26 cellular contexts compared by ENCODE assay signal in genomic region chr1:42433324-42433860, GRCh38. TPM values are rescaled to one million over a fixed set of nuclear protein-coding genes. Genes with fewer than 3 reads are reported as not detected.
"Had no signal": no experiment of that assay in that cellular context is flagged by ENCODE, and none has a peak within 500 bp of the region (broad histone marks: within the 10 kb centered on the region; RNA-seq: fewer than 3 reads in every experiment).

No MANE protein-coding gene starts in this region.

- H3K27me3 Mint-ChIP-seq: activated CD4-positive, alpha-beta memory T cell treated with anti-CD3 and anti-CD28 coated beads, Interleukin-2, amount 10 ng/mL, durations not matched to agents 7 days and 5 days; activated CD4-positive, alpha-beta T cell treated with anti-CD3 and anti-CD28 coated beads, Interleukin-2, amount 10 ng/mL, durations not matched to agents 7 days and 5 days; activated naive CD4-positive, alpha-beta T cell treated with anti-CD3 and anti-CD28 coated beads, Interleukin-2, amount 10 ng/mL, durations not matched to agents 7 days and 5 days; activated naive CD8-positive, alpha-beta T cell treated with anti-CD3 and anti-CD28 coated beads for 36 hours had no signal

- H3K4me3 Mint-ChIP-seq: activated CD4-positive, alpha-beta memory T cell treated with anti-CD3 and anti-CD28 coated beads, Interleukin-2, amount 10 ng/mL, durations not matched to agents 7 days and 5 days; activated CD4-positive, alpha-beta T cell treated with anti-CD3 and anti-CD28 coated beads, Interleukin-2, amount 10 ng/mL, durations not matched to agents 7 days and 5 days; activated naive CD4-positive, alpha-beta T cell treated with anti-CD3 and anti-CD28 coated beads, Interleukin-2, amount 10 ng/mL, durations not matched to agents 7 days and 5 days; activated naive CD8-positive, alpha-beta T cell treated with anti-CD3 and anti-CD28 coated beads for 36 hours; activated T-cell treated with anti-CD3 and anti-CD28 coated beads, Interleukin-2, amount 50 U/mL, for 72 hours had no signal

- H3K27ac ChIP-seq: breast epithelium, Peyer's patch, VCaP had no signal

- H3K4me1 Mint-ChIP-seq: activated CD4-positive, alpha-beta memory T cell treated with anti-CD3 and anti-CD28 coated beads, Interleukin-2, amount 10 ng/mL, durations not matched to agents 7 days and 5 days; activated CD4-positive, alpha-beta T cell treated with anti-CD3 and anti-CD28 coated beads, Interleukin-2, amount 10 ng/mL, durations not matched to agents 7 days and 5 days; activated naive CD4-positive, alpha-beta T cell treated with anti-CD3 and anti-CD28 coated beads, Interleukin-2, amount 10 ng/mL, durations not matched to agents 7 days and 5 days; activated naive CD8-positive, alpha-beta T cell treated with anti-CD3 and anti-CD28 coated beads for 36 hours had no signal

- ATAC-seq: activated T-cell treated with anti-CD3 and anti-CD28 coated beads, Interleukin-2, amount 50 U/mL, for 72 hours; K562 had no signal

- H3K9me3 Mint-ChIP-seq: activated CD4-positive, alpha-beta memory T cell treated with anti-CD3 and anti-CD28 coated beads, Interleukin-2, amount 10 ng/mL, durations not matched to agents 7 days and 5 days; activated CD4-positive, alpha-beta T cell treated with anti-CD3 and anti-CD28 coated beads, Interleukin-2, amount 10 ng/mL, durations not matched to agents 7 days and 5 days; activated naive CD4-positive, alpha-beta T cell treated with anti-CD3 and anti-CD28 coated beads, Interleukin-2, amount 10 ng/mL, durations not matched to agents 7 days and 5 days; activated naive CD8-positive, alpha-beta T cell treated with anti-CD3 and anti-CD28 coated beads for 36 hours; activated T-cell treated with anti-CD3 and anti-CD28 coated beads, Interleukin-2, amount 50 U/mL, for 72 hours; activated T-helper 2 cell treated with anti-CD3 and anti-CD28 coated beads, Interferon-gamma antibody, Interleukin-2, Interleukin-4, amounts not matched to agents 10 μg/mL and 5 μg/mL and 100 μg/mL, durations not matched to agents 14 hours and 24 hours and 36 hours had no signal

- H3K27ac Mint-ChIP-seq: activated CD4-positive, alpha-beta memory T cell treated with anti-CD3 and anti-CD28 coated beads, Interleukin-2, amount 10 ng/mL, durations not matched to agents 7 days and 5 days; activated CD4-positive, alpha-beta T cell treated with anti-CD3 and anti-CD28 coated beads, Interleukin-2, amount 10 ng/mL, durations not matched to agents 7 days and 5 days; activated naive CD4-positive, alpha-beta T cell treated with anti-CD3 and anti-CD28 coated beads, Interleukin-2, amount 10 ng/mL, durations not matched to agents 7 days and 5 days; activated naive CD8-positive, alpha-beta T cell treated with anti-CD3 and anti-CD28 coated beads for 36 hours; activated T-cell treated with anti-CD3 and anti-CD28 coated beads, Interleukin-2, amount 50 U/mL, for 72 hours; activated T-helper 2 cell treated with anti-CD3 and anti-CD28 coated beads, Interferon-gamma antibody, Interleukin-2, Interleukin-4, amounts not matched to agents 10 μg/mL and 5 μg/mL and 100 μg/mL, durations not matched to agents 14 hours and 24 hours and 36 hours had no signal

- H3K36me3 Mint-ChIP-seq: activated naive CD4-positive, alpha-beta T cell treated with anti-CD3 and anti-CD28 coated beads, Interleukin-2, amount 10 ng/mL, durations not matched to agents 7 days and 5 days; activated naive CD8-positive, alpha-beta T cell treated with anti-CD3 and anti-CD28 coated beads for 36 hours had no signal

- H3K4me1 ChIP-seq: breast epithelium had no signal

- H3K4me3 ChIP-seq: breast epithelium, K562, Peyer's patch had no signal

- H3K36me3 ChIP-seq: breast epithelium, Peyer's patch had no signal

- H3K27me3 ChIP-seq: breast epithelium, Peyer's patch had no signal

- H3K9me3 ChIP-seq: breast epithelium, Peyer's patch had no signal

- DNase-seq: activated CD4-positive, alpha-beta memory T cell treated with anti-CD3 and anti-CD28 coated beads, Interleukin-2, amount 10 ng/mL, durations not matched to agents 7 days and 5 days; activated CD4-positive, alpha-beta T cell treated with anti-CD3 and anti-CD28 coated beads, Interleukin-2, amount 10 ng/mL, durations not matched to agents 7 days and 5 days; activated CD4-positive, CD25-positive, alpha-beta regulatory T cell; activated gamma-delta T cell treated with Interleukin-2 at 50 U/mL for 16 hours; activated naive CD4-positive, alpha-beta T cell treated with anti-CD3 and anti-CD28 coated beads, Interleukin-2, amount 10 ng/mL, durations not matched to agents 7 days and 5 days; activated naive CD8-positive, alpha-beta T cell treated with anti-CD3 and anti-CD28 coated beads for 36 hours; activated T-cell treated with anti-CD3 and anti-CD28 coated beads for 4 hours; activated T-cell treated with anti-CD3 and anti-CD28 coated beads, Interleukin-2, amount 50 U/mL, for 72 hours; anterior cingulate cortex; central memory CD4-positive, alpha-beta T cell; Karpas-422; MM.1S; NCI-H1105; NCI-H146; NCI-H187 treated with DMSO at 0.1 percent for 48 hours; NCI-H2081 treated with DMSO at 0.1 percent for 48 hours; NCI-H446; NCI-H524; Peyer's patch; SHP77 treated with DMSO at 0.1 percent for 48 hours; T-helper 2 cell; T1000 had no signal

RNA-seq across cellular contexts. Expression of gene ZMYND12, which starts 22.4 kb away (rescaled TPM):
- total RNA-seq: K562 had no signal
- polyA plus RNA-seq: K562 had no signal

RNA-seq across cellular contexts. Expression of gene RIMKLA, which starts 52.8 kb away (rescaled TPM):
- polyA plus RNA-seq: K562 had no signal
